1 cellular context compared by ENCODE assay signal in the genomic region with DNA sequence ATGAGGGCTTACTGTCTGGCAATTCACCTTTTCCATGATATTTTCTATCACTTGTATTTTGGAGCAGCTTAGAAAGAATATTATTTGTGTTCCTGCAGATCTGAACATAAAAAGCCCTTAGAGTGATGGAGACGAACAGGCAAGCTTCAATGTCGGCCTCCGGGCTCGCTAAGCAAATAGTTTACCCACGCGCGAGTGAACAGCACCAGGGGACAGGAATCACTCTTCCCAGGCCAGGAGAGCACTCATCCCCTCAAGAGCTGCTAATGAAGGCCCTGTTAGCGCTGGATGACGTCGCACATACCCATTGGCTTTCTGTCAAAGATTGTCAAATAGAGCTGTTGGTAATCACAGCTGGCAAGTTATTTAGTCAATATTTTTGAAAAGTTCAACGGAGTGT.
TF ChIP-seq lines count a peak whose summit lies in the region.

No MANE protein-coding gene starts in this region.

TF ChIP-seq in GM23338, 12 proteins besides CTCF, POLR2A, EP300 and RAD21 (continued from another document):
- TF ChIP-seq, protein P1, sequence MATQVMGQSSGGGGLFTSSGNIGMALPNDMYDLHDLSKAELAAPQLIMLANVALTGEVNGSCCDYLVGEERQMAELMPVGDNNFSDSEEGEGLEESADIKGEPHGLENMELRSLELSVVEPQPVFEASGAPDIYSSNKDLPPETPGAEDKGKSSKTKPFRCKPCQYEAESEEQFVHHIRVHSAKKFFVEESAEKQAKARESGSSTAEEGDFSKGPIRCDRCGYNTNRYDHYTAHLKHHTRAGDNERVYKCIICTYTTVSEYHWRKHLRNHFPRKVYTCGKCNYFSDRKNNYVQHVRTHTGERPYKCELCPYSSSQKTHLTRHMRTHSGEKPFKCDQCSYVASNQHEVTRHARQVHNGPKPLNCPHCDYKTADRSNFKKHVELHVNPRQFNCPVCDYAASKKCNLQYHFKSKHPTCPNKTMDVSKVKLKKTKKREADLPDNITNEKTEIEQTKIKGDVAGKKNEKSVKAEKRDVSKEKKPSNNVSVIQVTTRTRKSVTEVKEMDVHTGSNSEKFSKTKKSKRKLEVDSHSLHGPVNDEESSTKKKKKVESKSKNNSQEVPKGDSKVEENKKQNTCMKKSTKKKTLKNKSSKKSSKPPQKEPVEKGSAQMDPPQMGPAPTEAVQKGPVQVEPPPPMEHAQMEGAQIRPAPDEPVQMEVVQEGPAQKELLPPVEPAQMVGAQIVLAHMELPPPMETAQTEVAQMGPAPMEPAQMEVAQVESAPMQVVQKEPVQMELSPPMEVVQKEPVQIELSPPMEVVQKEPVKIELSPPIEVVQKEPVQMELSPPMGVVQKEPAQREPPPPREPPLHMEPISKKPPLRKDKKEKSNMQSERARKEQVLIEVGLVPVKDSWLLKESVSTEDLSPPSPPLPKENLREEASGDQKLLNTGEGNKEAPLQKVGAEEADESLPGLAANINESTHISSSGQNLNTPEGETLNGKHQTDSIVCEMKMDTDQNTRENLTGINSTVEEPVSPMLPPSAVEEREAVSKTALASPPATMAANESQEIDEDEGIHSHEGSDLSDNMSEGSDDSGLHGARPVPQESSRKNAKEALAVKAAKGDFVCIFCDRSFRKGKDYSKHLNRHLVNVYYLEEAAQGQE (IDR thresholded peaks at IDR 0.05; ENCODE audit: unreplicated experiment): no peak
- no peak for TF ChIP-seq EZH2phosphoT487 (IDR thresholded peaks at IDR 0.05; ENCODE audit: unreplicated experiment)
- no peak for TF ChIP-seq CREB1 (CRISPR knock-in tag; IDR thresholded peaks at IDR 0.05; ENCODE audit: low read depth)
- no peak for TF ChIP-seq EZH2 (IDR thresholded peaks at IDR 0.05; ENCODE audit: low read depth, unreplicated experiment)
- no peak for TF ChIP-seq NANOG (IDR thresholded peaks at IDR 0.05; ENCODE audit: borderline replicate concordance)
- TF ChIP-seq ZNF114 (CRISPR knock-in tag; IDR thresholded peaks at IDR 0.05): no peak
- TF ChIP-seq ETS1 (IDR thresholded peaks at IDR 0.05): no peak
- TF ChIP-seq JUNB (IDR thresholded peaks at IDR 0.05; ENCODE audit: unreplicated experiment): no peak
- TF ChIP-seq POLR2AphosphoS5 (IDR thresholded peaks at IDR 0.05; ENCODE audit: low read depth): no peak
